8 cellular contexts compared by ENCODE assay signal in genomic region chr2:86622409-86622877, GRCh38. TPM values are rescaled to one million over a fixed set of nuclear protein-coding genes. Genes with fewer than 3 reads are reported as not detected.
DNase-seq lines count a peak whose midpoint lies in the region; ATAC-seq and TF ChIP-seq lines count a peak whose summit lies in the region.

No MANE protein-coding gene starts in this region.

- H3K4me3 Mint-ChIP-seq in activated naive CD8-positive, alpha-beta T cell treated with anti-CD3 and anti-CD28 coated beads, Interleukin-2, amount 50 U/mL, for 24 hours: peak overlapping the region; percentile 88

- peak overlapping the region; percentile 92 for H3K27ac Mint-ChIP-seq in activated naive CD8-positive, alpha-beta T cell treated with anti-CD3 and anti-CD28 coated beads, Interleukin-2, amount 50 U/mL, for 24 hours

- peaks cover 9% of the 10 kb centered on the region for H3K36me3 Mint-ChIP-seq in activated naive CD8-positive, alpha-beta T cell treated with anti-CD3 and anti-CD28 coated beads, Interleukin-2, amount 50 U/mL, for 24 hours (ENCODE audit: low read depth)

- CTCF ChIA-PET in GM10248 (lab: Yijun Ruan, JAX): interaction anchor here (1.3 kb wide), 1 partner anchor 81 kb away, joined by 3 read pairs; no protein-coding TSS in a partner anchor

- intact Hi-C loops in left ventricle myocardium superior (cut with micrococcal nuclease): no loop called here

- no peak for TF ChIP-seq CTCF in GM10248 (IDR thresholded peaks at IDR 0.05; ENCODE audit: control extremely low read depth, extremely low read depth, low read depth, missing control alignments)

- DNase-seq in NCI-H524 (lab: John Stamatoyannopoulos, UW): peak; percentile 23 to 37
- no peak for DNase-seq in NCI-H524 treated with DMSO at 0.1 percent for 48 hours (lab: John Stamatoyannopoulos, UW)
- DNase-seq in NCI-H748 (lab: John Stamatoyannopoulos, UW; ENCODE audit: unreplicated experiment): peak; percentile 51
- DNase-seq in activated naive CD8-positive, alpha-beta T cell treated with anti-CD3 and anti-CD28 coated beads, Interleukin-2, amount 50 U/mL, for 24 hours: peak; percentile 34
- peak; percentile 50 for DNase-seq in left ventricle myocardium superior
- DNase-seq in renal cortical epithelial cell (ENCODE audit: low read depth): peak; percentile 19
- no peak for DNase-seq in GM10248 (ENCODE audit: extremely low spot score)

- no peaks in the 10 kb centered on the region for H3K9me3 Mint-ChIP-seq in activated naive CD8-positive, alpha-beta T cell treated with anti-CD3 and anti-CD28 coated beads, Interleukin-2, amount 50 U/mL, for 24 hours

- peaks cover 39% of the 10 kb centered on the region for H3K4me1 Mint-ChIP-seq in activated naive CD8-positive, alpha-beta T cell treated with anti-CD3 and anti-CD28 coated beads, Interleukin-2, amount 50 U/mL, for 24 hours

- POLR2A ChIA-PET in GM10248 (lab: Yijun Ruan, JAX): interaction anchor here (0.9 kb wide), 1 partner anchor 180 kb away, joined by 5 read pairs; no protein-coding TSS in a partner anchor

- H3K27me3 Mint-ChIP-seq in activated naive CD8-positive, alpha-beta T cell treated with anti-CD3 and anti-CD28 coated beads, Interleukin-2, amount 50 U/mL, for 24 hours: no peaks in the 10 kb centered on the region

- ATAC-seq in activated naive CD8-positive, alpha-beta T cell treated with anti-CD3 and anti-CD28 coated beads, Interleukin-2, amount 50 U/mL, for 24 hours: no peak
- ATAC-seq in left ventricle myocardium superior (peak; percentile 6), HG02840 (IDR thresholded peaks at IDR 0.05; ENCODE audit: low FRiP score, unreplicated experiment) (no peak)

RNA-seq across cellular contexts. Expression of gene RNF103, which starts 1.2 kb away (rescaled TPM):
- 53.9 TPM for total RNA-seq in left ventricle myocardium superior
- 23.3 and 48.0 TPM in 2 replicates for total RNA-seq in renal cortical epithelial cell

RNA-seq across cellular contexts. Expression of gene CHMP3, which starts 59.2 kb away (rescaled TPM):
- 184 TPM for total RNA-seq in left ventricle myocardium superior
- total RNA-seq in renal cortical epithelial cell: 105 and 241 TPM in 2 replicates

Comparison
In these comparisons a context has a peak if more than half of its experiments do, and no peak if none do; other contexts are left out.
1. DNase-seq: peak in NCI-H524 (2 of 2), NCI-H748 (single experiment), activated naive CD8-positive, alpha-beta T cell treated with anti-CD3 and anti-CD28 coated beads, Interleukin-2, amount 50 U/mL, for 24 hours (single experiment), left ventricle myocardium superior (single experiment) and renal cortical epithelial cell (single experiment); none in NCI-H524 treated with DMSO at 0.1 percent for 48 hours (single experiment) and GM10248 (single experiment).